ENCODE assay signal across 1 cellular context in genomic region chr17:41882756-41883155, GRCh38.
A peak's percentile ranks its signal among the peaks of the same experiment; 100 is the strongest.
TF ChIP-seq lines count a peak whose summit lies in the region.

No MANE protein-coding gene starts in this region.

TF ChIP-seq in HepG2, 621 proteins besides CTCF, POLR2A, EP300 and RAD21:
- TF ChIP-seq MAF1 (CRISPR knock-in tag; IDR thresholded peaks at IDR 0.05; ENCODE audit: borderline replicate concordance) (no peak), KAT2B (IDR thresholded peaks at IDR 0.05; ENCODE audit: borderline replicate concordance, low read depth, low read length) (no peak), CC2D1A (CRISPR knock-in tag; IDR thresholded peaks at IDR 0.05) (no peak), MEF2D (CRISPR knock-in tag; IDR thresholded peaks at IDR 0.05) (no peak), RBM22 (optimal IDR thresholded peaks at IDR 0.05; ENCODE audit: low read length) (peak; percentile 33), ZFP62 (CRISPR knock-in tag; IDR thresholded peaks at IDR 0.05) (no peak), ZNF260 (CRISPR knock-in tag; IDR thresholded peaks at IDR 0.05; ENCODE audit: borderline replicate concordance, low read depth) (no peak)
- TF ChIP-seq, protein P1, sequence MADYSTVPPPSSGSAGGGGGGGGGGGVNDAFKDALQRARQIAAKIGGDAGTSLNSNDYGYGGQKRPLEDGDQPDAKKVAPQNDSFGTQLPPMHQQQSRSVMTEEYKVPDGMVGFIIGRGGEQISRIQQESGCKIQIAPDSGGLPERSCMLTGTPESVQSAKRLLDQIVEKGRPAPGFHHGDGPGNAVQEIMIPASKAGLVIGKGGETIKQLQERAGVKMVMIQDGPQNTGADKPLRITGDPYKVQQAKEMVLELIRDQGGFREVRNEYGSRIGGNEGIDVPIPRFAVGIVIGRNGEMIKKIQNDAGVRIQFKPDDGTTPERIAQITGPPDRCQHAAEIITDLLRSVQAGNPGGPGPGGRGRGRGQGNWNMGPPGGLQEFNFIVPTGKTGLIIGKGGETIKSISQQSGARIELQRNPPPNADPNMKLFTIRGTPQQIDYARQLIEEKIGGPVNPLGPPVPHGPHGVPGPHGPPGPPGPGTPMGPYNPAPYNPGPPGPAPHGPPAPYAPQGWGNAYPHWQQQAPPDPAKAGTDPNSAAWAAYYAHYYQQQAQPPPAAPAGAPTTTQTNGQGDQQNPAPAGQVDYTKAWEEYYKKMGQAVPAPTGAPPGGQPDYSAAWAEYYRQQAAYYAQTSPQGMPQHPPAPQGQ (CRISPR knock-in tag; IDR thresholded peaks at IDR 0.05; ENCODE audit: borderline replicate concordance) = no peak
